ENCODE assay signal across 1 cellular context in genomic region chr12:52050116-52050770, GRCh38.
TF ChIP-seq lines count a peak whose summit lies in the region.

No MANE protein-coding gene starts in this region.

TF ChIP-seq in HepG2, 621 proteins besides CTCF, POLR2A, EP300 and RAD21 (continued from another document):
- TF ChIP-seq ZBTB8A (CRISPR knock-in tag; IDR thresholded peaks at IDR 0.05; ENCODE audit: borderline replicate concordance, low read depth) (no peak), HINFP (CRISPR knock-in tag; IDR thresholded peaks at IDR 0.05; ENCODE audit: low read depth) (no peak), ZNF205 (CRISPR knock-in tag; IDR thresholded peaks at IDR 0.05) (no peak), ZNF260 (CRISPR knock-in tag; IDR thresholded peaks at IDR 0.05; ENCODE audit: borderline replicate concordance, low read depth) (no peak), ZNF772 (CRISPR knock-in tag; IDR thresholded peaks at IDR 0.05) (peak; percentile 28), ZBTB44 (CRISPR knock-in tag; IDR thresholded peaks at IDR 0.05) (no peak), CCDC6 (CRISPR knock-in tag; IDR thresholded peaks at IDR 0.05) (0 out of 2 replicates have a peak, but pooled peaks have one; percentile 41), GFI1 (CRISPR knock-in tag; IDR thresholded peaks at IDR 0.05; ENCODE audit: borderline replicate concordance) (no peak), ZNF468 (CRISPR knock-in tag; IDR thresholded peaks at IDR 0.05) (no peak), NFYC (CRISPR knock-in tag; IDR thresholded peaks at IDR 0.05) (0 out of 2 replicates have a peak, but pooled peaks have one; percentile 7), ZNF326 (CRISPR knock-in tag; IDR thresholded peaks at IDR 0.05; ENCODE audit: borderline replicate concordance) (no peak), ZNF543 (CRISPR knock-in tag; IDR thresholded peaks at IDR 0.05) (no peak), GATAD2A (CRISPR knock-in tag; IDR thresholded peaks at IDR 0.05) (no peak), ZNF839 (CRISPR knock-in tag; IDR thresholded peaks at IDR 0.05; ENCODE audit: borderline replicate concordance) (no peak), ELK4 (CRISPR knock-in tag; IDR thresholded peaks at IDR 0.05; ENCODE audit: borderline replicate concordance) (no peak), POLR2AphosphoS2 (IDR thresholded peaks at IDR 0.05; ENCODE audit: low read depth, low read length) (no peak), LCORL (IDR thresholded peaks at IDR 0.05) (no peak), LCORL (CRISPR knock-in tag; IDR thresholded peaks at IDR 0.05) (0 out of 2 replicates have a peak, but pooled peaks have one; percentile 16), ZNF788 (CRISPR knock-in tag; IDR thresholded peaks at IDR 0.05; ENCODE audit: borderline replicate concordance) (no peak), E2F1 (CRISPR knock-in tag; IDR thresholded peaks at IDR 0.05) (no peak), CCAR2 (optimal IDR thresholded peaks at IDR 0.05; ENCODE audit: low read depth, low read length) (no peak), TAF1 (CRISPR knock-in tag; IDR thresholded peaks at IDR 0.05) (0 out of 2 replicates have a peak, but pooled peaks have one; percentile 8), ZNF44 (CRISPR knock-in tag; IDR thresholded peaks at IDR 0.05) (no peak), ZNF230 (CRISPR knock-in tag; IDR thresholded peaks at IDR 0.05) (peak; percentile 69; the same call in 1 of the 2 replicates), TAF15 (IDR thresholded peaks at IDR 0.05; ENCODE audit: low read depth, low read length, poor library complexity, severe bottlenecking) (no peak), ZNF782 (CRISPR knock-in tag; IDR thresholded peaks at IDR 0.05; ENCODE audit: borderline replicate concordance) (peak; percentile 57; the same call in 1 of the 2 replicates), MTA3 (CRISPR knock-in tag; IDR thresholded peaks at IDR 0.05) (no peak), RBM39 (IDR thresholded peaks at IDR 0.05; ENCODE audit: low read depth, low read length, poor library complexity, severe bottlenecking) (peak; percentile 20), ZBTB25 (CRISPR knock-in tag; IDR thresholded peaks at IDR 0.05) (no peak), ZNF333 (CRISPR knock-in tag; IDR thresholded peaks at IDR 0.05; ENCODE audit: borderline replicate concordance) (no peak; the same call in 1 of the 2 replicates), SIN3A (IDR thresholded peaks at IDR 0.05; ENCODE audit: borderline replicate concordance, low read depth, low read length) (no peak)
